Comparison of ENCODE assay signal across 1 cellular context in genomic region chr16:2009791-2010510, GRCh38.
TF ChIP-seq lines count a peak whose summit lies in the region.

Gene ZNF598, minus strand, starts transcription at chr16:2009821.

TF ChIP-seq in HepG2, 621 proteins besides CTCF, POLR2A, EP300 and RAD21 (continued from another document and continues in another):
- no peak for TF ChIP-seq GPN1 (CRISPR knock-in tag; IDR thresholded peaks at IDR 0.05; ENCODE audit: borderline replicate concordance)
- TF ChIP-seq, protein P1, sequence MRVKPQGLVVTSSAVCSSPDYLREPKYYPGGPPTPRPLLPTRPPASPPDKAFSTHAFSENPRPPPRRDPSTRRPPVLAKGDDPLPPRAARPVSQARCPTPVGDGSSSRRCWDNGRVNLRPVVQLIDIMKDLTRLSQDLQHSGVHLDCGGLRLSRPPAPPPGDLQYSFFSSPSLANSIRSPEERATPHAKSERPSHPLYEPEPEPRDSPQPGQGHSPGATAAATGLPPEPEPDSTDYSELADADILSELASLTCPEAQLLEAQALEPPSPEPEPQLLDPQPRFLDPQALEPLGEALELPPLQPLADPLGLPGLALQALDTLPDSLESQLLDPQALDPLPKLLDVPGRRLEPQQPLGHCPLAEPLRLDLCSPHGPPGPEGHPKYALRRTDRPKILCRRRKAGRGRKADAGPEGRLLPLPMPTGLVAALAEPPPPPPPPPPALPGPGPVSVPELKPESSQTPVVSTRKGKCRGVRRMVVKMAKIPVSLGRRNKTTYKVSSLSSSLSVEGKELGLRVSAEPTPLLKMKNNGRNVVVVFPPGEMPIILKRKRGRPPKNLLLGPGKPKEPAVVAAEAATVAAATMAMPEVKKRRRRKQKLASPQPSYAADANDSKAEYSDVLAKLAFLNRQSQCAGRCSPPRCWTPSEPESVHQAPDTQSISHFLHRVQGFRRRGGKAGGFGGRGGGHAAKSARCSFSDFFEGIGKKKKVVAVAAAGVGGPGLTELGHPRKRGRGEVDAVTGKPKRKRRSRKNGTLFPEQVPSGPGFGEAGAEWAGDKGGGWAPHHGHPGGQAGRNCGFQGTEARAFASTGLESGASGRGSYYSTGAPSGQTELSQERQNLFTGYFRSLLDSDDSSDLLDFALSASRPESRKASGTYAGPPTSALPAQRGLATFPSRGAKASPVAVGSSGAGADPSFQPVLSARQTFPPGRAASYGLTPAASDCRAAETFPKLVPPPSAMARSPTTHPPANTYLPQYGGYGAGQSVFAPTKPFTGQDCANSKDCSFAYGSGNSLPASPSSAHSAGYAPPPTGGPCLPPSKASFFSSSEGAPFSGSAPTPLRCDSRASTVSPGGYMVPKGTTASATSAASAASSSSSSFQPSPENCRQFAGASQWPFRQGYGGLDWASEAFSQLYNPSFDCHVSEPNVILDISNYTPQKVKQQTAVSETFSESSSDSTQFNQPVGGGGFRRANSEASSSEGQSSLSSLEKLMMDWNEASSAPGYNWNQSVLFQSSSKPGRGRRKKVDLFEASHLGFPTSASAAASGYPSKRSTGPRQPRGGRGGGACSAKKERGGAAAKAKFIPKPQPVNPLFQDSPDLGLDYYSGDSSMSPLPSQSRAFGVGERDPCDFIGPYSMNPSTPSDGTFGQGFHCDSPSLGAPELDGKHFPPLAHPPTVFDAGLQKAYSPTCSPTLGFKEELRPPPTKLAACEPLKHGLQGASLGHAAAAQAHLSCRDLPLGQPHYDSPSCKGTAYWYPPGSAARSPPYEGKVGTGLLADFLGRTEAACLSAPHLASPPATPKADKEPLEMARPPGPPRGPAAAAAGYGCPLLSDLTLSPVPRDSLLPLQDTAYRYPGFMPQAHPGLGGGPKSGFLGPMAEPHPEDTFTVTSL (CRISPR knock-in tag; IDR thresholded peaks at IDR 0.05; ENCODE audit: borderline replicate concordance), result peak; percentile 44
- TF ChIP-seq MYNN (CRISPR knock-in tag; IDR thresholded peaks at IDR 0.05; ENCODE audit: low read depth), result no peak
- TF ChIP-seq NR2F6 (IDR thresholded peaks at IDR 0.05), result no peak
- TF ChIP-seq NR2F6 (CRISPR knock-in tag; IDR thresholded peaks at IDR 0.05), result peak; percentile 7; the same call in 1 of the 2 replicates
- peak; percentile 84 for TF ChIP-seq SAP130 (CRISPR knock-in tag; IDR thresholded peaks at IDR 0.05; ENCODE audit: low read depth)
- TF ChIP-seq GMEB2 (CRISPR knock-in tag; IDR thresholded peaks at IDR 0.05; ENCODE audit: low read depth), result no peak
- peak; percentile 53; the same call in 1 of the 2 replicates for TF ChIP-seq ZNF550 (CRISPR knock-in tag; IDR thresholded peaks at IDR 0.05; ENCODE audit: borderline replicate concordance)
- TF ChIP-seq DNMT1 (CRISPR knock-in tag; IDR thresholded peaks at IDR 0.05), result no peak
- TF ChIP-seq ZNF773 (CRISPR knock-in tag; IDR thresholded peaks at IDR 0.05; ENCODE audit: borderline replicate concordance), result no peak
- TF ChIP-seq RFXAP (CRISPR knock-in tag; IDR thresholded peaks at IDR 0.05; ENCODE audit: borderline replicate concordance), result peak; percentile 80
- TF ChIP-seq ZBTB38 (CRISPR knock-in tag; IDR thresholded peaks at IDR 0.05), result peak; percentile 44
- peak; percentile 83 for TF ChIP-seq ZNF547 (CRISPR knock-in tag; IDR thresholded peaks at IDR 0.05)
- no peak for TF ChIP-seq ATF1 (CRISPR knock-in tag; IDR thresholded peaks at IDR 0.05)
- TF ChIP-seq KDM4B (CRISPR knock-in tag; IDR thresholded peaks at IDR 0.05), result peak; percentile 33; the same call in 1 of the 2 replicates
- no peak; the same call in 1 of the 2 replicates for TF ChIP-seq ZNF761 (CRISPR knock-in tag; conservative IDR thresholded peaks at IDR 0.05)
- peak; percentile 47 for TF ChIP-seq ZMYM4 (CRISPR knock-in tag; IDR thresholded peaks at IDR 0.05)
- no peak for TF ChIP-seq SP1 (IDR thresholded peaks at IDR 0.05)
- peak; percentile 73 for TF ChIP-seq SP1 (CRISPR knock-in tag; IDR thresholded peaks at IDR 0.05)
- no peak for TF ChIP-seq MAF1 (CRISPR knock-in tag; IDR thresholded peaks at IDR 0.05; ENCODE audit: borderline replicate concordance)
- TF ChIP-seq, protein P2, sequence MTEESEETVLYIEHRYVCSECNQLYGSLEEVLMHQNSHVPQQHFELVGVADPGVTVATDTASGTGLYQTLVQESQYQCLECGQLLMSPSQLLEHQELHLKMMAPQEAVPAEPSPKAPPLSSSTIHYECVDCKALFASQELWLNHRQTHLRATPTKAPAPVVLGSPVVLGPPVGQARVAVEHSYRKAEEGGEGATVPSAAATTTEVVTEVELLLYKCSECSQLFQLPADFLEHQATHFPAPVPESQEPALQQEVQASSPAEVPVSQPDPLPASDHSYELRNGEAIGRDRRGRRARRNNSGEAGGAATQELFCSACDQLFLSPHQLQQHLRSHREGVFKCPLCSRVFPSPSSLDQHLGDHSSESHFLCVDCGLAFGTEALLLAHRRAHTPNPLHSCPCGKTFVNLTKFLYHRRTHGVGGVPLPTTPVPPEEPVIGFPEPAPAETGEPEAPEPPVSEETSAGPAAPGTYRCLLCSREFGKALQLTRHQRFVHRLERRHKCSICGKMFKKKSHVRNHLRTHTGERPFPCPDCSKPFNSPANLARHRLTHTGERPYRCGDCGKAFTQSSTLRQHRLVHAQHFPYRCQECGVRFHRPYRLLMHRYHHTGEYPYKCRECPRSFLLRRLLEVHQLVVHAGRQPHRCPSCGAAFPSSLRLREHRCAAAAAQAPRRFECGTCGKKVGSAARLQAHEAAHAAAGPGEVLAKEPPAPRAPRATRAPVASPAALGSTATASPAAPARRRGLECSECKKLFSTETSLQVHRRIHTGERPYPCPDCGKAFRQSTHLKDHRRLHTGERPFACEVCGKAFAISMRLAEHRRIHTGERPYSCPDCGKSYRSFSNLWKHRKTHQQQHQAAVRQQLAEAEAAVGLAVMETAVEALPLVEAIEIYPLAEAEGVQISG (CRISPR knock-in tag; IDR thresholded peaks at IDR 0.05), result peak; percentile 99
- no peak for TF ChIP-seq SUZ12 (IDR thresholded peaks at IDR 0.05; ENCODE audit: low read depth, low read length)
- 0 out of 2 replicates have a peak, but pooled peaks have one; percentile 35 for TF ChIP-seq ZMAT3 (CRISPR knock-in tag; conservative IDR thresholded peaks at IDR 0.05)
- no peak for TF ChIP-seq SMAD1 (CRISPR knock-in tag; IDR thresholded peaks at IDR 0.05; ENCODE audit: borderline replicate concordance, low read depth)
- no peak for TF ChIP-seq DMTF1 (CRISPR knock-in tag; IDR thresholded peaks at IDR 0.05)
- 0 out of 2 replicates have a peak, but pooled peaks have one; percentile 71 for TF ChIP-seq ZNF598 (CRISPR knock-in tag; IDR thresholded peaks at IDR 0.05; ENCODE audit: borderline replicate concordance)
- TF ChIP-seq TBX2 (CRISPR knock-in tag; IDR thresholded peaks at IDR 0.05; ENCODE audit: borderline replicate concordance), result no peak; the same call in 1 of the 2 replicates
- no peak for TF ChIP-seq LCORL (IDR thresholded peaks at IDR 0.05)
- TF ChIP-seq LCORL (CRISPR knock-in tag; IDR thresholded peaks at IDR 0.05), result 0 out of 2 replicates have a peak, but pooled peaks have one; percentile 32
- TF ChIP-seq SNAI1 (CRISPR knock-in tag; IDR thresholded peaks at IDR 0.05; ENCODE audit: borderline replicate concordance), result no peak
- peak; percentile 21; the same call in 1 of the 2 replicates for TF ChIP-seq ZNF556 (CRISPR knock-in tag; IDR thresholded peaks at IDR 0.05; ENCODE audit: borderline replicate concordance)
- TF ChIP-seq ZNF570 (CRISPR knock-in tag; IDR thresholded peaks at IDR 0.05; ENCODE audit: borderline replicate concordance), result no peak
- TF ChIP-seq, protein P3, sequence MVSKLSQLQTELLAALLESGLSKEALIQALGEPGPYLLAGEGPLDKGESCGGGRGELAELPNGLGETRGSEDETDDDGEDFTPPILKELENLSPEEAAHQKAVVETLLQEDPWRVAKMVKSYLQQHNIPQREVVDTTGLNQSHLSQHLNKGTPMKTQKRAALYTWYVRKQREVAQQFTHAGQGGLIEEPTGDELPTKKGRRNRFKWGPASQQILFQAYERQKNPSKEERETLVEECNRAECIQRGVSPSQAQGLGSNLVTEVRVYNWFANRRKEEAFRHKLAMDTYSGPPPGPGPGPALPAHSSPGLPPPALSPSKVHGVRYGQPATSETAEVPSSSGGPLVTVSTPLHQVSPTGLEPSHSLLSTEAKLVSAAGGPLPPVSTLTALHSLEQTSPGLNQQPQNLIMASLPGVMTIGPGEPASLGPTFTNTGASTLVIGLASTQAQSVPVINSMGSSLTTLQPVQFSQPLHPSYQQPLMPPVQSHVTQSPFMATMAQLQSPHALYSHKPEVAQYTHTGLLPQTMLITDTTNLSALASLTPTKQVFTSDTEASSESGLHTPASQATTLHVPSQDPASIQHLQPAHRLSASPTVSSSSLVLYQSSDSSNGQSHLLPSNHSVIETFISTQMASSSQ (IDR thresholded peaks at IDR 0.05; ENCODE audit: low read depth), result no peak
- TF ChIP-seq, protein P3 (CRISPR knock-in tag; IDR thresholded peaks at IDR 0.05; ENCODE audit: borderline replicate concordance), result no peak; the same call in 1 of the 2 replicates
- TF ChIP-seq ZNF280B (CRISPR knock-in tag; IDR thresholded peaks at IDR 0.05; ENCODE audit: borderline replicate concordance), result peak; percentile 35; the same call in 1 of the 2 replicates
- TF ChIP-seq ATF7 (IDR thresholded peaks at IDR 0.05), result no peak
- TF ChIP-seq ATF7 (CRISPR knock-in tag; IDR thresholded peaks at IDR 0.05), result no peak
- TF ChIP-seq, protein P4, sequence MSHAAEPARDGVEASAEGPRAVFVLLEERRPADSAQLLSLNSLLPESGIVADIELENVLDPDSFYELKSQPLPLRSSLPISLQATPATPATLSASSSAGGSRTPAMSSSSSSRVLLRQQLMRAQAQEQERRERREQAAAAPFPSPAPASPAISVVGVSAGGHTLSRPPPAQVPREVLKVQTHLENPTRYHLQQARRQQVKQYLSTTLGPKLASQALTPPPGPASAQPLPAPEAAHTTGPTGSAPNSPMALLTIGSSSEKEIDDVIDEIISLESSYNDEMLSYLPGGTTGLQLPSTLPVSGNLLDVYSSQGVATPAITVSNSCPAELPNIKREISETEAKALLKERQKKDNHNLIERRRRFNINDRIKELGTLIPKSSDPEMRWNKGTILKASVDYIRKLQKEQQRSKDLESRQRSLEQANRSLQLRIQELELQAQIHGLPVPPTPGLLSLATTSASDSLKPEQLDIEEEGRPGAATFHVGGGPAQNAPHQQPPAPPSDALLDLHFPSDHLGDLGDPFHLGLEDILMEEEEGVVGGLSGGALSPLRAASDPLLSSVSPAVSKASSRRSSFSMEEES (CRISPR knock-in tag; IDR thresholded peaks at IDR 0.05), result no peak
- 0 out of 2 replicates have a peak, but pooled peaks have one; percentile 61 for TF ChIP-seq ZNF224 (CRISPR knock-in tag; IDR thresholded peaks at IDR 0.05)
- TF ChIP-seq ZNF577 (CRISPR knock-in tag; IDR thresholded peaks at IDR 0.05; ENCODE audit: borderline replicate concordance, low read depth), result no peak
- TF ChIP-seq PHB2 (IDR thresholded peaks at IDR 0.05; ENCODE audit: partially characterized antibody), result no peak
- TF ChIP-seq IRF2 (CRISPR knock-in tag; IDR thresholded peaks at IDR 0.05), result 0 out of 2 replicates have a peak, but pooled peaks have one; percentile 41
- TF ChIP-seq, protein P5, sequence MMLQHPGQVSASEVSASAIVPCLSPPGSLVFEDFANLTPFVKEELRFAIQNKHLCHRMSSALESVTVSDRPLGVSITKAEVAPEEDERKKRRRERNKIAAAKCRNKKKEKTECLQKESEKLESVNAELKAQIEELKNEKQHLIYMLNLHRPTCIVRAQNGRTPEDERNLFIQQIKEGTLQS (CRISPR knock-in tag; IDR thresholded peaks at IDR 0.05), result 0 out of 2 replicates have a peak, but pooled peaks have one; percentile 21
- TF ChIP-seq ZNF205 (CRISPR knock-in tag; IDR thresholded peaks at IDR 0.05), result peak; percentile 43; the same call in 1 of the 2 replicates
